ENCODE assay signal across 1 cellular context in genomic region chr20:62237772-62238568, GRCh38.
A peak's percentile ranks its signal among the peaks of the same experiment; 100 is the strongest.
TF ChIP-seq lines count a peak whose summit lies in the region.

Gene OSBPL2 (plus strand): TSS chr20:62238521. CDS start chr20:62256185, 17,664 bp downstream.

TF ChIP-seq in K562, 482 proteins besides CTCF, POLR2A, EP300 and RAD21 (continued from another document and continues in another):
- no peak for TF ChIP-seq ATF6 (CRISPR knock-in tag; IDR thresholded peaks at IDR 0.05)
- peak; percentile 47; the same call in 1 of the 2 replicates for TF ChIP-seq BHLHE40 (IDR thresholded peaks at IDR 0.05; ENCODE audit: low read length)
- TF ChIP-seq MLX (CRISPR knock-in tag; conservative IDR thresholded peaks at IDR 0.05) = no peak
- no peak for TF ChIP-seq ZNF76 (CRISPR knock-in tag; IDR thresholded peaks at IDR 0.05; ENCODE audit: borderline replicate concordance)
- TF ChIP-seq IRF2 (CRISPR knock-in tag; IDR thresholded peaks at IDR 0.05) = no peak
- no peak for TF ChIP-seq SAFB (IDR thresholded peaks at IDR 0.05; ENCODE audit: borderline replicate concordance, low read depth, low read length)
- no peak for TF ChIP-seq PML (IDR thresholded peaks at IDR 0.05; ENCODE audit: low read length)
- no peak for TF ChIP-seq RFX7 (CRISPR knock-in tag; IDR thresholded peaks at IDR 0.05)
- TF ChIP-seq CHD4 (IDR thresholded peaks at IDR 0.05; ENCODE audit: insufficient read depth, insufficient replicate concordance, low read depth, low read length, poor library complexity, severe bottlenecking) = no peak
- no peak for TF ChIP-seq TSHZ1 (CRISPR knock-in tag; IDR thresholded peaks at IDR 0.05)
- no peak for TF ChIP-seq FOXP4 (CRISPR knock-in tag; IDR thresholded peaks at IDR 0.05; ENCODE audit: borderline replicate concordance)
- TF ChIP-seq GMEB1 (CRISPR knock-in tag; IDR thresholded peaks at IDR 0.05) = peak; percentile 41; the same call in 1 of the 2 replicates
- peak; percentile 92 for TF ChIP-seq USF1 (CRISPR knock-in tag; IDR thresholded peaks at IDR 0.05)
- TF ChIP-seq GABPA (tag; conservative IDR thresholded peaks at IDR 0.05; ENCODE audit: low read depth) = peak; percentile 94
- no peak for TF ChIP-seq FOXJ2 (tag; IDR thresholded peaks at IDR 0.05)
- TF ChIP-seq HES1 (IDR thresholded peaks at IDR 0.05; ENCODE audit: low read depth) = no peak
- peak; percentile 83 for TF ChIP-seq USF2 (CRISPR knock-in tag; IDR thresholded peaks at IDR 0.05)
- no peak for TF ChIP-seq PHB (CRISPR knock-in tag; IDR thresholded peaks at IDR 0.05)
- TF ChIP-seq ZNF584 (CRISPR knock-in tag; IDR thresholded peaks at IDR 0.05; ENCODE audit: low read depth) = no peak
- no peak for TF ChIP-seq CGGBP1 (CRISPR knock-in tag; IDR thresholded peaks at IDR 0.05)
- peak; percentile 85; the same call in 1 of the 2 replicates for TF ChIP-seq VEZF1 (CRISPR knock-in tag; IDR thresholded peaks at IDR 0.05)
- no peak for TF ChIP-seq MECOM (CRISPR knock-in tag; IDR thresholded peaks at IDR 0.05)
- TF ChIP-seq CHD2 (IDR thresholded peaks at IDR 0.05; ENCODE audit: low read depth, low read length) = peak; percentile 85
- TF ChIP-seq ZNF184 (CRISPR knock-in tag; IDR thresholded peaks at IDR 0.05) = no peak
- TF ChIP-seq ZFP91 (CRISPR knock-in tag; IDR thresholded peaks at IDR 0.05) = no peak
- TF ChIP-seq SNAPC5 (CRISPR knock-in tag; IDR thresholded peaks at IDR 0.05) = no peak
- TF ChIP-seq ZNF165 (CRISPR knock-in tag; IDR thresholded peaks at IDR 0.05; ENCODE audit: borderline replicate concordance) = no peak
- TF ChIP-seq HOXB6 (CRISPR knock-in tag; IDR thresholded peaks at IDR 0.05; ENCODE audit: borderline replicate concordance) = no peak
- TF ChIP-seq PTTG1 (tag; IDR thresholded peaks at IDR 0.05; ENCODE audit: low read depth) = no peak
- TF ChIP-seq EHMT2 (IDR thresholded peaks at IDR 0.05) = no peak
- no peak for TF ChIP-seq GTF2E2 (tag; IDR thresholded peaks at IDR 0.05)
- TF ChIP-seq TEAD1 (CRISPR knock-in tag; IDR thresholded peaks at IDR 0.05) = no peak; a peak in 1 of 4 replicates
- no peak for TF ChIP-seq AFF1 (IDR thresholded peaks at IDR 0.05; ENCODE audit: low read depth in 1 of 2, partially characterized antibody in 2 of 2)
- TF ChIP-seq PHB2 (IDR thresholded peaks at IDR 0.05; ENCODE audit: low read depth) = no peak
- no peak for TF ChIP-seq NR2F6 (CRISPR knock-in tag; IDR thresholded peaks at IDR 0.05)
- TF ChIP-seq SOX6 (IDR thresholded peaks at IDR 0.05) = no peak
- TF ChIP-seq ZNF133 (CRISPR knock-in tag; IDR thresholded peaks at IDR 0.05) = no peak
- TF ChIP-seq CHCHD3 (CRISPR knock-in tag; IDR thresholded peaks at IDR 0.05) = no peak
- no peak for TF ChIP-seq NR3C1 (CRISPR knock-in tag; IDR thresholded peaks at IDR 0.05)
- TF ChIP-seq JUNB (CRISPR knock-in tag; conservative IDR thresholded peaks at IDR 0.05) = no peak
